Comparison of ENCODE assay signal across 9 cellular contexts in genomic region chr14:55582741-55583140, GRCh38. TPM values are rescaled to one million over a fixed set of nuclear protein-coding genes. Genes with fewer than 3 reads are reported as not detected.
DNase-seq lines count a peak whose midpoint lies in the region; ATAC-seq and TF ChIP-seq lines count a peak whose summit lies in the region.
"Had no signal": no experiment of that assay in that cellular context is flagged by ENCODE, and none has a peak within 500 bp of the region (broad histone marks: within the 10 kb centered on the region; RNA-seq: fewer than 3 reads in every experiment).

No MANE protein-coding gene starts in this region.

- H3K27me3 ChIP-seq in CD4-positive, CD25-positive, alpha-beta regulatory T cell (ENCODE audit: control insufficient read depth, insufficient read depth, low read length), result no peaks in the 10 kb centered on the region
- H3K27me3 ChIP-seq in Karpas-422 (ENCODE audit: low read length) (no peaks in the 10 kb centered on the region), colonic mucosa (no peaks in the 10 kb centered on the region)

- H3K4me3 ChIP-seq in CD4-positive, CD25-positive, alpha-beta regulatory T cell (ENCODE audit: low read depth, low read length), result peak overlapping the region; percentile 68
- H3K4me3 ChIP-seq in Karpas-422 (ENCODE audit: low read length) (peak overlapping the region; percentile 79), colonic mucosa (no peak overlapping the region)

- H3K4me3 Mint-ChIP-seq in CD4-positive, CD25-positive, alpha-beta regulatory T cell, result peak overlapping the region in 3 of 4 donors; percentile 11 to 94 (median 41)
- H3K4me3 Mint-ChIP-seq in glutamatergic neuron (ENCODE audit: unreplicated experiment), result peak overlapping the region; percentile 14
- peak overlapping the region in 1 of 2 donors; percentile 5 for H3K4me3 Mint-ChIP-seq in effector memory CD8-positive, alpha-beta T cell

- H3K4me1 Mint-ChIP-seq in CD4-positive, CD25-positive, alpha-beta regulatory T cell, result peaks cover 29 to 54% (median 45%) of the 10 kb centered on the region in 4 donors
- H3K4me1 Mint-ChIP-seq in glutamatergic neuron (ENCODE audit: low read depth, unreplicated experiment), result peaks cover 27% of the 10 kb centered on the region
- H3K4me1 Mint-ChIP-seq in effector memory CD8-positive, alpha-beta T cell (ENCODE audit: low read depth in 2 of 2), result peaks cover 27 to 45% of the 10 kb centered on the region in 2 donors

- no peak overlapping the region for H3K27ac Mint-ChIP-seq in CD4-positive, CD25-positive, alpha-beta regulatory T cell
- H3K27ac Mint-ChIP-seq in glutamatergic neuron (ENCODE audit: unreplicated experiment), result no peak overlapping the region
- no peak overlapping the region for H3K27ac Mint-ChIP-seq in effector memory CD8-positive, alpha-beta T cell

- peak overlapping the region; percentile 83 for H3K4me2 ChIP-seq in Karpas-422 (ENCODE audit: low read depth, low read length, poor library complexity, severe bottlenecking)

- no peaks in the 10 kb centered on the region for H3K9me3 Mint-ChIP-seq in CD4-positive, CD25-positive, alpha-beta regulatory T cell
- peaks cover 11% of the 10 kb centered on the region for H3K9me3 Mint-ChIP-seq in glutamatergic neuron (ENCODE audit: unreplicated experiment)
- H3K9me3 Mint-ChIP-seq in effector memory CD8-positive, alpha-beta T cell, result no peaks in the 10 kb centered on the region

- H3K79me2 ChIP-seq in Karpas-422 (ENCODE audit: low read length), result peaks cover 79% of the 10 kb centered on the region

- no peaks in the 10 kb centered on the region for H3K9me2 ChIP-seq in Karpas-422 (replicated peaks; ENCODE audit: insufficient read depth, low read length)

- no peaks in the 10 kb centered on the region for H3K9me3 ChIP-seq in CD4-positive, CD25-positive, alpha-beta regulatory T cell (ENCODE audit: control insufficient read depth in 2 of 2, low read length in 2 of 2)
- H3K9me3 ChIP-seq in Karpas-422 (ENCODE audit: low read length), result no peaks in the 10 kb centered on the region
- no peaks in the 10 kb centered on the region for H3K9me3 ChIP-seq in colonic mucosa

- peaks cover 47% of the 10 kb centered on the region for H3K4me1 ChIP-seq in CD4-positive, CD25-positive, alpha-beta regulatory T cell (ENCODE audit: control insufficient read depth, insufficient read depth, low read length, poor library complexity, severe bottlenecking)
- H3K4me1 ChIP-seq in Karpas-422 (ENCODE audit: low read length) (peaks cover 75% of the 10 kb centered on the region), colonic mucosa (peaks cover 3% of the 10 kb centered on the region)

- no peaks in the 10 kb centered on the region for H3K36me3 Mint-ChIP-seq in CD4-positive, CD25-positive, alpha-beta regulatory T cell
- H3K36me3 Mint-ChIP-seq in glutamatergic neuron (ENCODE audit: unreplicated experiment), result no peaks in the 10 kb centered on the region
- peaks cover 11% of the 10 kb centered on the region for H3K36me3 Mint-ChIP-seq in effector memory CD8-positive, alpha-beta T cell (ENCODE audit: insufficient read depth)

- H4K20me1 ChIP-seq in Karpas-422 (ENCODE audit: insufficient read depth, low read depth, low read length), result peaks cover 66% of the 10 kb centered on the region

- peak overlapping the region; percentile 85 for H3K9ac ChIP-seq in Karpas-422 (ENCODE audit: low read length)
- H3K9ac ChIP-seq in colonic mucosa (ENCODE audit: low read depth in 2 of 2, low read length in 2 of 2), result no peak overlapping the region

- H3K27me3 Mint-ChIP-seq in CD4-positive, CD25-positive, alpha-beta regulatory T cell, result no peaks in the 10 kb centered on the region
- H3K27me3 Mint-ChIP-seq in glutamatergic neuron (ENCODE audit: unreplicated experiment), result peaks cover 8% of the 10 kb centered on the region
- no peaks in the 10 kb centered on the region for H3K27me3 Mint-ChIP-seq in effector memory CD8-positive, alpha-beta T cell

- H3K27ac ChIP-seq in CD4-positive, CD25-positive, alpha-beta regulatory T cell (ENCODE audit: insufficient read depth, low read length, poor library complexity, severe bottlenecking), result no peak overlapping the region
- H3K27ac ChIP-seq in Karpas-422 (ENCODE audit: low read length) (peak overlapping the region; percentile 76), colonic mucosa (no peak overlapping the region)

- no peak for ATAC-seq in CD4-positive, CD25-positive, alpha-beta regulatory T cell (ENCODE audit: low read depth in 2 of 2)
- ATAC-seq in GM18508 (IDR thresholded peaks at IDR 0.05; ENCODE audit: insufficient read depth, unreplicated experiment) (peak; percentile 30), HG03520 (IDR thresholded peaks at IDR 0.05; ENCODE audit: unreplicated experiment) (no peak)
- no peak for ATAC-seq in effector memory CD8-positive, alpha-beta T cell (replicated peaks)

- no peak overlapping the region for H2AFZ ChIP-seq in Karpas-422 (ENCODE audit: low read length)

- H3K36me3 ChIP-seq in CD4-positive, CD25-positive, alpha-beta regulatory T cell (ENCODE audit: control insufficient read depth, insufficient read depth, low read length), result no peaks in the 10 kb centered on the region
- H3K36me3 ChIP-seq in Karpas-422 (ENCODE audit: insufficient read depth, low read length), result 0 out of 2 replicates have a peak, but pooled peaks cover 3% of the 10 kb centered on the region
- H3K36me3 ChIP-seq in colonic mucosa, result no peaks in the 10 kb centered on the region

- no peak for DNase-seq in CD4-positive, CD25-positive, alpha-beta regulatory T cell
- DNase-seq in Karpas-422 (peak; percentile 86), glutamatergic neuron (no peak), colonic mucosa (no peak), NCI-H526 (lab: John Stamatoyannopoulos, UW) (no peak)
- DNase-seq in effector memory CD8-positive, alpha-beta T cell, result no peak
- DNase-seq: NCI-H1105 had no signal

- TF ChIP-seq CTCF in glutamatergic neuron (IDR thresholded peaks at IDR 0.05; ENCODE audit: partially characterized antibody, unreplicated experiment) (no peak), colonic mucosa (IDR thresholded peaks at IDR 0.05) (no peak)

- intact Hi-C loops in colonic mucosa (cut with DNase I), result no loop called here

RNA-seq across cellular contexts. Expression of gene KTN1, which starts 2.7 kb away (rescaled TPM):
- total RNA-seq in CD4-positive, CD25-positive, alpha-beta regulatory T cell, result 86.5 TPM
- polyA plus RNA-seq in CD4-positive, CD25-positive, alpha-beta regulatory T cell, result 10 to 100 TPM in 3 of 4 donors, 1 to 10 TPM in 1; 6.9 to 21.1 (median 17.3) TPM
- 150 and 212 TPM in 2 replicates for total RNA-seq in Karpas-422 (2014; rRNA removed; shearing (Covaris generic); ENCODE audit: low replicate concordance)
- total RNA-seq in glutamatergic neuron (ENCODE audit: unreplicated experiment) (108 TPM), colonic mucosa (100 to 1,000 TPM; 149 to 264 TPM)
